Comparison of ENCODE assay signal across 8 cellular contexts in the genomic region with DNA sequence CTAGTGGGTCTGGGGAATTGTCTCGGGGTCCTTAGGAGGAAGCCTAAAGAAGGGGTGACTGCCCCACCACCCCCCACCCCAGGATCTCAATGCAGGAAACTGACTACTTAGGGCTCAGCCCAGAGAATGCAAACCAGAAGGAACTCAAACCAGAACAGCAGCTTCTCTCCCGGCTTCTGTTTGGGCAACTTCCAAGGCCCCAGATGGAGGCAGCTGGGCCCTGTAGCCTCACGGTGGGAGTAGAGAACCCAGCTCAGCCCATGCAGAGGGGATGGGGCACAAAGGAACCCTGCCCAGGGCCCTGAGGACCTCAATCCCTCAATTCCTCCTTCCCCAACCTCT. TPM values are rescaled to one million over a fixed set of nuclear protein-coding genes. Genes with fewer than 3 reads are reported as not detected.
DNase-seq lines count a peak whose midpoint lies in the region; ATAC-seq and TF ChIP-seq lines count a peak whose summit lies in the region.

No MANE protein-coding gene starts in this region.

- H3K9ac ChIP-seq in OCI-LY3 (ENCODE audit: low read length) (peak overlapping the region; percentile 94), skeletal muscle satellite cell (ENCODE audit: low read depth, low read length) (peak overlapping the region; percentile 57)

- H3K27me3 ChIP-seq in OCI-LY3 (ENCODE audit: low read depth, low read length) (no peaks in the 10 kb centered on the region), skeletal muscle satellite cell (ENCODE audit: control insufficient read depth, insufficient read depth, low read length) (no peaks in the 10 kb centered on the region)

- H3K4me2 ChIP-seq in OCI-LY3 (ENCODE audit: low read length) (peak overlapping the region; percentile 98), skeletal muscle satellite cell (ENCODE audit: low read length) (peak overlapping the region; percentile 79)

- H4K20me1 ChIP-seq in OCI-LY3 (ENCODE audit: insufficient read depth, low read length) = no peaks in the 10 kb centered on the region

- H2AFZ ChIP-seq in OCI-LY3 (ENCODE audit: low read depth, low read length) = no peak overlapping the region

- peak overlapping the region; percentile 95 for H3K27ac ChIP-seq in OCI-LY3 (ENCODE audit: low read length)

- no peak for TF ChIP-seq CTCF in OCI-LY3 (IDR thresholded peaks at IDR 0.05; ENCODE audit: low read depth, low read length)
- TF ChIP-seq CTCF in epithelial cell of proximal tubule (conservative IDR thresholded peaks at IDR 0.05; ENCODE audit: low read depth, low read length) = no peak

- H3K4me1 ChIP-seq in OCI-LY3 (ENCODE audit: low read length) (peaks cover 57% of the 10 kb centered on the region), skeletal muscle satellite cell (ENCODE audit: control insufficient read depth, insufficient read depth, low read length) (peaks cover 32% of the 10 kb centered on the region)

- intact Hi-C loops in posterior vena cava (cut with DNase I) = no loop called here

- H3K9me3 ChIP-seq in OCI-LY3 (ENCODE audit: insufficient read depth, low read length) (no peaks in the 10 kb centered on the region), skeletal muscle satellite cell (replicated peaks; ENCODE audit: low read length) (no peaks in the 10 kb centered on the region)

- peak; percentile 59 for DNase-seq in GM03348 (ENCODE audit: low spot score)
- DNase-seq in epithelial cell of proximal tubule (ENCODE audit: low read depth) = no peak
- no peak for DNase-seq in posterior vena cava (ENCODE audit: low spot score)
- no peak for DNase-seq in A172 (ENCODE audit: low spot score)
- DNase-seq in NCI-H774 (lab: John Stamatoyannopoulos, UW) = no peak

- H3K79me2 ChIP-seq in OCI-LY3 (ENCODE audit: low read length) = peaks cover 64% of the 10 kb centered on the region

- H3K4me3 ChIP-seq in OCI-LY3 (ENCODE audit: low read length) (peak overlapping the region; percentile 94), epithelial cell of proximal tubule (ENCODE audit: low read depth, low read length) (peak overlapping the region; percentile 21), skeletal muscle satellite cell (ENCODE audit: low read length) (peak overlapping the region; percentile 63)

- peaks cover 3% of the 10 kb centered on the region for H3K36me3 ChIP-seq in OCI-LY3 (replicated peaks; ENCODE audit: low read depth, low read length)
- H3K36me3 ChIP-seq in skeletal muscle satellite cell (ENCODE audit: insufficient read depth, low read length) = peaks cover 4% of the 10 kb centered on the region

- no peak for ATAC-seq in GM19397 (IDR thresholded peaks at IDR 0.05; ENCODE audit: unreplicated experiment)

RNA-seq across cellular contexts. Expression of a gene that starts 2.3 kb away (rescaled TPM):
- total RNA-seq in epithelial cell of proximal tubule (37.5 and 76.3 TPM in 2 replicates), posterior vena cava (100 to 1,000 TPM; 195 to 306 TPM)
- total RNA-seq in skeletal muscle satellite cell (2012; rRNA removed) = 41.7 and 48.4 TPM in 2 replicates
- 72.8 and 74.8 TPM in 2 replicates for total RNA-seq in A172 (2014; rRNA removed; shearing (Covaris generic))

RNA-seq across cellular contexts. Expression of a gene that starts 35.6 kb away (rescaled TPM):
- total RNA-seq in epithelial cell of proximal tubule = 113 and 255 TPM in 2 replicates
- total RNA-seq in skeletal muscle satellite cell (2012; rRNA removed) = 73.3 and 93.3 TPM in 2 replicates
- total RNA-seq in posterior vena cava = 10 to 100 TPM; 37.4 to 38.7 TPM
- 312 and 320 TPM in 2 replicates for total RNA-seq in A172 (2014; rRNA removed; shearing (Covaris generic))

RNA-seq across cellular contexts. Expression of a gene that starts 49.6 kb away (rescaled TPM):
- total RNA-seq in epithelial cell of proximal tubule (153 and 164 TPM in 2 replicates), posterior vena cava (100 to 1,000 TPM; 135 to 173 TPM)
- total RNA-seq in skeletal muscle satellite cell (2012; rRNA removed) = 124 and 138 TPM in 2 replicates
- total RNA-seq in A172 (2014; rRNA removed; shearing (Covaris generic)) = 181 and 208 TPM in 2 replicates

Comparison
In these comparisons a context has a peak if more than half of its experiments do, and no peak if none do; other contexts are left out.
1. H3K4me3 ChIP-seq: peak in every context shown above with its lines; median percentile 94 in OCI-LY3; 63 in skeletal muscle satellite cell; 21 in epithelial cell of proximal tubule.